In the genomic region with DNA sequence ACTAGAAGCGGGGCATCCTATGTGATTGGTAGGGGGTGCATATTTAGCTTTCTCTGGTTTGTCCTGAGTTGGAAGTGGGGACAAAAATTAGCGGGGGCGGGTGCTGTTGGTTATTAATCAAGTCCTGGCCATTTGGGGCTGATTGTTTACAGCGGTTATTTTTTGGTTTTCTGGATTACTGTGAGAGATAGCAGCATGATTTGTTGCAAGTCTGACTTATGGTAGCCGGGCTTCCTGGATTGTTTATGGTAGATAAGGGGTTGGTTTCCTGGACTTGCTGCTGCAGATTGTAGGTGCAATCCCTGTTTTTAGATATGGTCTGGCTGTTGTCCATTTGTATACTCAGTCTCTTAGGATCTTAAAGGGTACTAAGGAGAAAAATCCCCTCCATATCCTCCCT, we compare ENCODE assay signal across 33 cellular contexts. TPM values are rescaled to one million over a fixed set of nuclear protein-coding genes. Genes with fewer than 3 reads are reported as not detected.
"Had no signal": no experiment of that assay in that cellular context is flagged by ENCODE, and none has a peak within 500 bp of the region (broad histone marks: within the 10 kb centered on the region; RNA-seq: fewer than 3 reads in every experiment).

No MANE protein-coding gene starts in this region.

- H3K4me1 ChIP-seq: breast epithelium, esophagus muscularis mucosa, gastroesophageal sphincter, pancreas, prostate gland had no signal

- H3K36me3 Mint-ChIP-seq: activated CD4-positive, alpha-beta memory T cell treated with anti-CD3 and anti-CD28 coated beads for 36 hours; activated naive CD4-positive, alpha-beta T cell treated with anti-CD3 and anti-CD28 coated beads, Interleukin-2, amount 50 U/mL, for 24 hours; naive B cell; stimulated activated memory B cell treated with anti-CD40 and anti-IgM and Interleukin-4, amounts not matched to agents 10 μg/mL and 1 μg/mL and 100 μg/mL, for 72 hours; T-cell had no signal

- ATAC-seq: activated naive CD8-positive, alpha-beta T cell treated with anti-CD3 and anti-CD28 coated beads, Interleukin-2, amount 50 U/mL, for 24 hours; gastroesophageal sphincter; left lung; lower lobe of right lung; pancreas; sciatic nerve; stimulated activated memory B cell treated with anti-CD40 and anti-IgM and Interleukin-4, amounts not matched to agents 10 μg/mL and 1 μg/mL and 100 μg/mL, for 72 hours; stimulated activated naive CD8-positive, alpha-beta T cell treated with anti-CD3 and anti-CD28 coated beads, Interleukin-15, amount 100 ng/mL, for 72 hours; T-cell had no signal

- H3K27me3 Mint-ChIP-seq: activated CD4-positive, alpha-beta memory T cell treated with anti-CD3 and anti-CD28 coated beads for 36 hours; activated naive CD4-positive, alpha-beta T cell treated with anti-CD3 and anti-CD28 coated beads, Interleukin-2, amount 50 U/mL, for 24 hours; activated T-cell treated with anti-CD3 and anti-CD28 coated beads, Interleukin-2, amount 50 U/mL, for 24 hours had no signal

- H3K27me3 ChIP-seq: breast epithelium, esophagus muscularis mucosa, left lung, pancreas, thyroid gland, upper lobe of left lung, vagina had no signal

- H3K27ac ChIP-seq: breast epithelium, esophagus muscularis mucosa, gastroesophageal sphincter, left lung, lower lobe of right lung, pancreas, prostate gland, skin epidermis, thyroid gland, upper lobe of left lung had no signal

- H3K4me3 Mint-ChIP-seq: activated CD4-positive, alpha-beta memory T cell treated with anti-CD3 and anti-CD28 coated beads for 36 hours; activated CD4-positive, alpha-beta T cell treated with anti-CD3 and anti-CD28 coated beads, Interleukin-2, amount 10 ng/mL, durations not matched to agents 24 days and 14 days; activated naive CD4-positive, alpha-beta T cell treated with anti-CD3 and anti-CD28 coated beads, Interleukin-2, amount 50 U/mL, for 24 hours; activated naive CD8-positive, alpha-beta T cell treated with anti-CD3 and anti-CD28 coated beads, Interleukin-2, amount 50 U/mL, for 24 hours; activated T-cell treated with anti-CD3 and anti-CD28 coated beads, Interleukin-2, amount 50 U/mL, for 24 hours; endodermal cell; naive B cell; stimulated activated memory B cell treated with anti-CD40 and anti-IgM and Interleukin-4, amounts not matched to agents 10 μg/mL and 1 μg/mL and 100 μg/mL, for 72 hours; stimulated activated naive CD8-positive, alpha-beta T cell treated with anti-CD3 and anti-CD28 coated beads, Interleukin-15, amount 100 ng/mL, for 72 hours; T-cell had no signal

- H3K9me3 Mint-ChIP-seq: activated CD4-positive, alpha-beta memory T cell treated with anti-CD3 and anti-CD28 coated beads for 36 hours; activated CD4-positive, alpha-beta T cell treated with anti-CD3 and anti-CD28 coated beads, Interleukin-2, amount 10 ng/mL, durations not matched to agents 24 days and 14 days; activated naive CD4-positive, alpha-beta T cell treated with anti-CD3 and anti-CD28 coated beads, Interleukin-2, amount 50 U/mL, for 24 hours; activated naive CD8-positive, alpha-beta T cell treated with anti-CD3 and anti-CD28 coated beads, Interleukin-2, amount 50 U/mL, for 24 hours; activated T-cell treated with anti-CD3 and anti-CD28 coated beads, Interleukin-2, amount 50 U/mL, for 24 hours; activated T-helper 2 cell treated with anti-CD3 and anti-CD28 coated beads, Interferon-gamma antibody, Interleukin-2, Interleukin-4, amounts not matched to agents 10 μg/mL and 5 μg/mL and 100 μg/mL, durations not matched to agents 14 hours and 24 hours and 36 hours; endodermal cell; naive B cell; stimulated activated memory B cell treated with anti-CD40 and anti-IgM and Interleukin-4, amounts not matched to agents 10 μg/mL and 1 μg/mL and 100 μg/mL, for 72 hours; stimulated activated naive CD8-positive, alpha-beta T cell treated with anti-CD3 and anti-CD28 coated beads, Interleukin-15, amount 100 ng/mL, for 72 hours; T-cell had no signal

- H3K27ac Mint-ChIP-seq: activated CD4-positive, alpha-beta memory T cell treated with anti-CD3 and anti-CD28 coated beads for 36 hours; activated CD4-positive, alpha-beta T cell treated with anti-CD3 and anti-CD28 coated beads, Interleukin-2, amount 10 ng/mL, durations not matched to agents 24 days and 14 days; activated naive CD4-positive, alpha-beta T cell treated with anti-CD3 and anti-CD28 coated beads, Interleukin-2, amount 50 U/mL, for 24 hours; activated naive CD8-positive, alpha-beta T cell treated with anti-CD3 and anti-CD28 coated beads, Interleukin-2, amount 50 U/mL, for 24 hours; activated T-cell treated with anti-CD3 and anti-CD28 coated beads, Interleukin-2, amount 50 U/mL, for 24 hours; activated T-helper 2 cell treated with anti-CD3 and anti-CD28 coated beads, Interferon-gamma antibody, Interleukin-2, Interleukin-4, amounts not matched to agents 10 μg/mL and 5 μg/mL and 100 μg/mL, durations not matched to agents 14 hours and 24 hours and 36 hours; endodermal cell; stimulated activated memory B cell treated with anti-CD40 and anti-IgM and Interleukin-4, amounts not matched to agents 10 μg/mL and 1 μg/mL and 100 μg/mL, for 72 hours; stimulated activated naive CD8-positive, alpha-beta T cell treated with anti-CD3 and anti-CD28 coated beads, Interleukin-15, amount 100 ng/mL, for 72 hours; T-cell had no signal

- DNase-seq: activated CD4-positive, alpha-beta memory T cell treated with anti-CD3 and anti-CD28 coated beads for 36 hours; activated CD4-positive, alpha-beta T cell treated with anti-CD3 and anti-CD28 coated beads, Interleukin-2, amount 10 ng/mL, durations not matched to agents 24 days and 14 days; activated CD4-positive, CD25-positive, alpha-beta regulatory T cell treated with anti-CD3 and anti-CD28 coated beads, Interleukin-2, amount 50 U/mL, for 72 hours; activated CD8-positive, alpha-beta memory T cell treated with anti-CD3 and anti-CD28 coated beads, Interleukin-2, amount 50 U/mL, for 48 hours; activated naive CD8-positive, alpha-beta T cell treated with anti-CD3 and anti-CD28 coated beads, Interleukin-2, amount 50 U/mL, for 24 hours; activated T-cell treated with anti-CD3 and anti-CD28 coated beads, Interleukin-2, amount 50 U/mL, for 24 hours; central memory CD4-positive, alpha-beta T cell; endodermal cell; head of caudate nucleus; left lung; lower lobe of right lung; naive B cell; nucleus accumbens; pancreas; retina; stimulated activated CD4-positive, alpha-beta T cell treated with anti-CD3 and anti-CD28 coated beads, Interleukin-4, amount 100 ng/mL, for 4 hours; stimulated activated CD8-positive, alpha-beta memory T cell treated with anti-CD3 and anti-CD28 coated beads, Interleukin-4, amount 100 ng/mL, for 48 hours; stimulated activated naive CD8-positive, alpha-beta T cell treated with anti-CD3 and anti-CD28 coated beads, Interleukin-15, amount 100 ng/mL, for 72 hours; T-cell; thyroid gland; upper lobe of left lung had no signal

- FAIRE-seq: pancreas had no signal

- H3K4me3 ChIP-seq: breast epithelium, esophagus muscularis mucosa, gastroesophageal sphincter, left lung, lower lobe of right lung, pancreas, prostate gland, skin epidermis, thyroid gland, upper lobe of left lung, vagina had no signal

- H3K9me3 ChIP-seq: breast epithelium, esophagus muscularis mucosa, gastroesophageal sphincter, left lung, lower lobe of right lung, pancreas, prostate gland, thyroid gland, upper lobe of left lung, vagina had no signal

- H3K36me3 ChIP-seq: breast epithelium, esophagus muscularis mucosa, gastroesophageal sphincter, left lung, lower lobe of right lung, pancreas, prostate gland, thyroid gland, upper lobe of left lung, vagina had no signal

- H3K4me1 Mint-ChIP-seq: activated CD4-positive, alpha-beta T cell treated with anti-CD3 and anti-CD28 coated beads, Interleukin-2, amount 10 ng/mL, durations not matched to agents 24 days and 14 days; activated naive CD4-positive, alpha-beta T cell treated with anti-CD3 and anti-CD28 coated beads, Interleukin-2, amount 50 U/mL, for 24 hours; activated naive CD8-positive, alpha-beta T cell treated with anti-CD3 and anti-CD28 coated beads, Interleukin-2, amount 50 U/mL, for 24 hours; naive B cell; stimulated activated memory B cell treated with anti-CD40 and anti-IgM and Interleukin-4, amounts not matched to agents 10 μg/mL and 1 μg/mL and 100 μg/mL, for 72 hours; stimulated activated naive CD8-positive, alpha-beta T cell treated with anti-CD3 and anti-CD28 coated beads, Interleukin-15, amount 100 ng/mL, for 72 hours; T-cell had no signal

RNA-seq across cellular contexts. Expression of a gene that starts 12.1 kb away (rescaled TPM):
- total RNA-seq: activated CD4-positive, alpha-beta memory T cell treated with anti-CD3 and anti-CD28 coated beads for 36 hours; activated CD4-positive, alpha-beta T cell treated with anti-CD3 and anti-CD28 coated beads, Interleukin-2, amount 10 ng/mL, durations not matched to agents 24 days and 14 days; activated CD8-positive, alpha-beta memory T cell treated with anti-CD3 and anti-CD28 coated beads for 36 hours; activated T-helper 2 cell treated with anti-CD3 and anti-CD28 coated beads, Interferon-gamma antibody, Interleukin-2, Interleukin-4, amounts not matched to agents 10 μg/mL and 5 μg/mL and 100 μg/mL, durations not matched to agents 14 hours and 24 hours and 36 hours; esophagus muscularis mucosa; left lung; lower lobe of right lung; sciatic nerve; T-helper 2 cell treated with Interferon-gamma antibody and Interleukin-4, amounts not matched to agents 100 ng/mL and 5 ng/mL, for 36 hours had no signal
